ENCODE assay signal across 8 cellular contexts in the genomic region with DNA sequence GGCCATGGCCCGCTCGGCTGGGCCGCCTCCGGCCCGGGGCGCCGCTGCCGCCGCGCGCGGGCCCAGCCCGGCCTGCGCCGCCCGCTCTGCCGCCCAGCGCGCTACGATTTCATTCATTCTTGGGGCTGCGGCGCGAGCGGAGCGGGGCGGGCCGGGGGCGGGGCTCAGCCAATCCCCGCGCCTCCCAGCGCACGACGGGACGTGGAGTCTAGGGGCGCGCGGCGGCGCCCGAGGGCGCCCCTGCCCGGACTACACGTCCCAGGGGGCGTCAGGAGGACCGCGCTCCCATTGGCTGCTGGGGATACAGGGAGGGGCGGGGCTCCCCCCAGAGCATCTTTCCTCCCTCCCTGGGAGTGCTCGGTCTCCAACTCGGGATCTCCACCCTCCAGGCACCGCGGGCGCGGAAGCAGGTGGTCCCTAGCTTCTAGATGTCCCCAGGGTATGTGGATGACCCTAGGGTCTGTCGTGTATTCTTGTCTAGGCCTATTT. TPM values are rescaled to one million over a fixed set of nuclear protein-coding genes. Genes with fewer than 3 reads are reported as not detected.
DNase-seq lines count a peak whose midpoint lies in the region; ATAC-seq and TF ChIP-seq lines count a peak whose summit lies in the region.

No MANE protein-coding gene starts in this region.

- H3K79me2 ChIP-seq in Karpas-422 (ENCODE audit: low read length), result no peaks in the 10 kb centered on the region

- peak; percentile 73 for DNase-seq in AG09319 (ENCODE audit: extremely low read depth, low read depth)
- DNase-seq in Karpas-422, result peak; percentile 97
- peak; percentile 88 for DNase-seq in SHP77 treated with DMSO at 0.1 percent for 48 hours (lab: John Stamatoyannopoulos, UW)
- DNase-seq in activated gamma-delta T cell treated with Interleukin-2 at 50 U/mL for 16 hours, result peak; percentile 35
- DNase-seq in glomerular visceral epithelial cell (ENCODE audit: extremely low spot score), result peak; percentile 83
- DNase-seq in psoas muscle, result peak; percentile 43 to 69

- TF ChIP-seq CTCF in AG09319 (IDR thresholded peaks at IDR 0.05; ENCODE audit: low read depth, low read length) (no peak), psoas muscle (IDR thresholded peaks at IDR 0.05) (no peak)

- WGBS in psoas muscle, 3 donors, result 0 to 1% (median 1%) methylated on average over 21 to 54 of the region's 54 CpGs

- H3K36me3 ChIP-seq in Karpas-422 (ENCODE audit: insufficient read depth, low read length) (no peaks in the 10 kb centered on the region), psoas muscle (ENCODE audit: insufficient read depth in 1 of 2, low read depth in 1 of 2) (no peaks in the 10 kb centered on the region)

- H3K4me1 ChIP-seq in Karpas-422 (ENCODE audit: low read length) (peaks cover 15% of the 10 kb centered on the region), psoas muscle (peaks cover 4% of the 10 kb centered on the region)

- intact Hi-C loops in psoas muscle (cut with DNase I), result loop anchor here (5.0 to 10.0 kb wide), 3 partner anchors 85 to 325 kb away; partner anchors contain the start of genes SIPA1L3 (in 1 of the 2) and WDR87 (in 1 of the 2)

- H3K9me3 ChIP-seq in Karpas-422 (ENCODE audit: low read length), result no peaks in the 10 kb centered on the region
- no peaks in the 10 kb centered on the region for H3K9me3 ChIP-seq in psoas muscle

- peak overlapping the region; percentile 89 for H3K4me2 ChIP-seq in Karpas-422 (ENCODE audit: low read depth, low read length, poor library complexity, severe bottlenecking)

- H2AFZ ChIP-seq in Karpas-422 (ENCODE audit: low read length), result peak overlapping the region; percentile 96; the same call in 1 of the 2 replicates

- H3K9ac ChIP-seq in Karpas-422 (ENCODE audit: low read length), result peak overlapping the region; percentile 63

- H4K20me1 ChIP-seq in Karpas-422 (ENCODE audit: insufficient read depth, low read depth, low read length), result no peaks in the 10 kb centered on the region

- H3K4me3 ChIP-seq in Karpas-422 (ENCODE audit: low read length) (peak overlapping the region; percentile 75), psoas muscle (no peak overlapping the region)

- no peak overlapping the region for H3K27ac ChIP-seq in Karpas-422 (ENCODE audit: low read length)
- no peak overlapping the region for H3K27ac ChIP-seq in psoas muscle

- H3K27me3 ChIP-seq in Karpas-422 (ENCODE audit: low read length) (no peaks in the 10 kb centered on the region), psoas muscle (ENCODE audit: insufficient read depth in 3 of 3, low read length in 2 of 3) (peaks cover 0 to 75% (median 17%) of the 10 kb centered on the region in 3 donors)

- ATAC-seq in GM19328 (IDR thresholded peaks at IDR 0.05; ENCODE audit: unreplicated experiment), result peak; percentile 68
- peak; percentile 58 to 85 (median 74) for ATAC-seq in psoas muscle
- ATAC-seq in GM21515 (IDR thresholded peaks at IDR 0.05; ENCODE audit: unreplicated experiment), result no peak

- H3K9me2 ChIP-seq in Karpas-422 (replicated peaks; ENCODE audit: insufficient read depth, low read length), result no peaks in the 10 kb centered on the region

RNA-seq across cellular contexts. Expression of gene DPF1, which starts 5.6 kb away (rescaled TPM):
- total RNA-seq in Karpas-422 (2014; rRNA removed; shearing (Covaris generic); ENCODE audit: low replicate concordance), result 2.5 and 3.2 TPM in 2 replicates
- total RNA-seq in psoas muscle, result not detected
- under 1 TPM; 0.07 to 0.17 (median 0.16) TPM for polyA plus RNA-seq in psoas muscle

RNA-seq across cellular contexts. Expression of gene PPP1R14A, which starts 26.5 kb away (rescaled TPM):
- not detected in 2 replicates for total RNA-seq in Karpas-422 (2014; rRNA removed; shearing (Covaris generic); ENCODE audit: low replicate concordance)
- total RNA-seq in psoas muscle, result 10 to 100 TPM in 3 of 4 donors, 1 to 10 TPM in 1; 9.2 to 17.0 (median 11.3) TPM
- 10 to 100 TPM in 2 of 3 donors, 1 to 10 TPM in 1; 9.9 to 18.7 (median 12.1) TPM for polyA plus RNA-seq in psoas muscle

RNA-seq across cellular contexts. Expression of gene SPINT2, which starts 34.7 kb away (rescaled TPM):
- total RNA-seq in Karpas-422 (2014; rRNA removed; shearing (Covaris generic); ENCODE audit: low replicate concordance), result 0.22 and 1.7 TPM in 2 replicates
- total RNA-seq in psoas muscle, result 1 to 10 TPM in 2 of 4 donors, under 1 TPM in 2; 0.95 to 2.2 (median 1.2) TPM
- polyA plus RNA-seq in psoas muscle, result 1 to 10 TPM in 1 of 3 donors, under 1 TPM in 2; 0.49 to 1.1 (median 0.59) TPM

Comparison
In these comparisons a context has a peak if more than half of its experiments do, and no peak if none do; other contexts are left out.
1. DNase-seq: peak in every context shown above with its lines; median percentile 97 in Karpas-422; 88 in SHP77 treated with DMSO at 0.1 percent for 48 hours; 83 in glomerular visceral epithelial cell; 73 in AG09319; 56 in psoas muscle; 35 in activated gamma-delta T cell treated with Interleukin-2 at 50 U/mL for 16 hours.
2. RNA of gene PPP1R14A, which starts 26.5 kb away (total RNA-seq): 9.2 to 17.0 TPM in psoas muscle; not detected in Karpas-422; every median in the first group is over 10 times any median in the second.